14 cellular contexts compared by ENCODE assay signal in genomic region chr3:187922704-187923393, GRCh38.
DNase-seq lines count a peak whose midpoint lies in the region; TF ChIP-seq lines count a peak whose summit lies in the region.
"Had no signal": no experiment of that assay in that cellular context is flagged by ENCODE, and none has a peak within 500 bp of the region (broad histone marks: within the 10 kb centered on the region; RNA-seq: fewer than 3 reads in every experiment).

No MANE protein-coding gene starts in this region.

- H3K36me3 Mint-ChIP-seq in activated naive CD8-positive, alpha-beta T cell = no peaks in the 10 kb centered on the region
- H3K36me3 Mint-ChIP-seq in Calu3 (ENCODE audit: insufficient read depth, unreplicated experiment) (no peaks in the 10 kb centered on the region), osteocyte (ENCODE audit: unreplicated experiment) (peaks cover 4% of the 10 kb centered on the region)

- BruUV-seq in Calu3 (replicated peaks; lab: Mats Ljungman, UMichigan) = no TSS peak

- intact Hi-C loops in Calu3 (cut with micrococcal nuclease; ENCODE audit: unreplicated experiment) = no loop called here

- H3K9me3 ChIP-seq in KOPT-K1 (ENCODE audit: insufficient read depth, low read length, poor library complexity, severe bottlenecking) = peaks cover 14% of the 10 kb centered on the region
- H3K9me3 ChIP-seq: psoas muscle had no signal

- no peaks in the 10 kb centered on the region for H3K36me3 ChIP-seq in KOPT-K1 (ENCODE audit: insufficient read depth, low read length)
- H3K36me3 ChIP-seq: SJSA1, tibial nerve had no signal

- CTCF ChIA-PET in Calu3 (lab: Charles Lee) = no interaction called here

- peak overlapping the region; percentile 39 for H3K27ac ChIP-seq in KOPT-K1 (ENCODE audit: low read depth, low read length, poor library complexity, severe bottlenecking)
- H3K27ac ChIP-seq: psoas muscle, SJSA1, tibial nerve had no signal

- H3K4me3 Mint-ChIP-seq in activated naive CD8-positive, alpha-beta T cell = peak overlapping the region; percentile 6
- no peak overlapping the region for H3K4me3 Mint-ChIP-seq in Calu3 (ENCODE audit: low read depth, unreplicated experiment)
- no peak overlapping the region for H3K4me3 Mint-ChIP-seq in osteocyte (ENCODE audit: unreplicated experiment)
- H3K4me3 Mint-ChIP-seq: mesothelial cell of epicardium had no signal

- no peak overlapping the region for H3K4me3 ChIP-seq in retinal pigment epithelial cell (ENCODE audit: low read length)
- H3K4me3 ChIP-seq: psoas muscle, SJSA1, tibial nerve had no signal

- no peaks in the 10 kb centered on the region for H3K27me3 Mint-ChIP-seq in activated naive CD8-positive, alpha-beta T cell
- H3K27me3 Mint-ChIP-seq in Calu3 (ENCODE audit: unreplicated experiment) = no peaks in the 10 kb centered on the region
- no peaks in the 10 kb centered on the region for H3K27me3 Mint-ChIP-seq in osteocyte (ENCODE audit: unreplicated experiment)

- TF ChIP-seq CTCF in retinal pigment epithelial cell (conservative IDR thresholded peaks at IDR 0.05; ENCODE audit: low read depth, low read length) (no peak), Calu3 (IDR thresholded peaks at IDR 0.05; ENCODE audit: unreplicated experiment) (no peak), osteocyte (IDR thresholded peaks at IDR 0.05) (no peak)

- H3K27ac Mint-ChIP-seq in activated naive CD8-positive, alpha-beta T cell = peak overlapping the region; percentile 78
- no peak overlapping the region for H3K27ac Mint-ChIP-seq in Calu3 (ENCODE audit: unreplicated experiment)
- no peak overlapping the region for H3K27ac Mint-ChIP-seq in osteocyte (ENCODE audit: unreplicated experiment)
- H3K27ac Mint-ChIP-seq: mesothelial cell of epicardium had no signal

- peaks cover 3% of the 10 kb centered on the region for H3K9me3 Mint-ChIP-seq in activated naive CD8-positive, alpha-beta T cell (ENCODE audit: low read depth)
- H3K9me3 Mint-ChIP-seq in Calu3 (ENCODE audit: low read depth, unreplicated experiment) = peaks cover 3% of the 10 kb centered on the region
- H3K9me3 Mint-ChIP-seq in osteocyte (ENCODE audit: unreplicated experiment) = peaks cover 12% of the 10 kb centered on the region

- peak; percentile 19 for DNase-seq in activated CD8-positive, alpha-beta memory T cell treated with anti-CD3 and anti-CD28 coated beads, Interleukin-2, amount 50 U/mL, for 24 hours (ENCODE audit: extremely low read depth)
- DNase-seq in activated CD8-positive, alpha-beta memory T cell treated with anti-CD3 and anti-CD28 coated beads for 24 hours = no peak
- peak; percentile 39 for DNase-seq in retinal pigment epithelial cell (ENCODE audit: low read depth)
- no peak for DNase-seq in NCI-H2171 (lab: John Stamatoyannopoulos, UW)
- DNase-seq in Calu3 = no peak
- DNase-seq in osteocyte (ENCODE audit: extremely low spot score, unreplicated experiment) = no peak
- DNase-seq: AML-193, NCI-H446, psoas muscle had no signal

- peaks cover 77% of the 10 kb centered on the region for H3K4me1 Mint-ChIP-seq in activated naive CD8-positive, alpha-beta T cell (ENCODE audit: low read depth)
- peaks cover 8% of the 10 kb centered on the region for H3K4me1 Mint-ChIP-seq in Calu3 (ENCODE audit: low read depth, unreplicated experiment)
- H3K4me1 Mint-ChIP-seq in osteocyte (ENCODE audit: unreplicated experiment) = peaks cover 12% of the 10 kb centered on the region

Comparison
In these comparisons a context has a peak if more than half of its experiments do, and no peak if none do; other contexts are left out.
1. DNase-seq: peak in activated CD8-positive, alpha-beta memory T cell treated with anti-CD3 and anti-CD28 coated beads, Interleukin-2, amount 50 U/mL, for 24 hours (single experiment) and retinal pigment epithelial cell (single experiment); none in activated CD8-positive, alpha-beta memory T cell treated with anti-CD3 and anti-CD28 coated beads for 24 hours (single experiment), NCI-H2171 (single experiment), Calu3 (single experiment) and osteocyte (single experiment).